In genomic region chr17:43428524-43428923, GRCh38 we compare ENCODE assay signal across 1 cellular context.
TF ChIP-seq lines count a peak whose summit lies in the region.

No MANE protein-coding gene starts in this region.

TF ChIP-seq in GM23338, 12 proteins besides CTCF, POLR2A, EP300 and RAD21 (continued from another document):
- TF ChIP-seq ZNF462 (CRISPR knock-in tag; IDR thresholded peaks at IDR 0.05): no peak
- no peak for TF ChIP-seq POLR2AphosphoS5 (IDR thresholded peaks at IDR 0.05; ENCODE audit: low read depth)
- TF ChIP-seq EZH2phosphoT487 (IDR thresholded peaks at IDR 0.05; ENCODE audit: unreplicated experiment): no peak
- TF ChIP-seq CREB1 (CRISPR knock-in tag; IDR thresholded peaks at IDR 0.05; ENCODE audit: low read depth): no peak
- TF ChIP-seq STAT1 (IDR thresholded peaks at IDR 0.05; ENCODE audit: unreplicated experiment): no peak
- TF ChIP-seq REST (IDR thresholded peaks at IDR 0.05; ENCODE audit: unreplicated experiment): no peak
- no peak for TF ChIP-seq ZNF331 (CRISPR knock-in tag; IDR thresholded peaks at IDR 0.05; ENCODE audit: low read depth)
- no peak for TF ChIP-seq ZNF114 (CRISPR knock-in tag; IDR thresholded peaks at IDR 0.05)
- TF ChIP-seq JUNB (IDR thresholded peaks at IDR 0.05; ENCODE audit: unreplicated experiment): no peak
- TF ChIP-seq NANOG (IDR thresholded peaks at IDR 0.05; ENCODE audit: borderline replicate concordance): no peak
